ENCODE assay signal across 20 cellular contexts in the genomic region with DNA sequence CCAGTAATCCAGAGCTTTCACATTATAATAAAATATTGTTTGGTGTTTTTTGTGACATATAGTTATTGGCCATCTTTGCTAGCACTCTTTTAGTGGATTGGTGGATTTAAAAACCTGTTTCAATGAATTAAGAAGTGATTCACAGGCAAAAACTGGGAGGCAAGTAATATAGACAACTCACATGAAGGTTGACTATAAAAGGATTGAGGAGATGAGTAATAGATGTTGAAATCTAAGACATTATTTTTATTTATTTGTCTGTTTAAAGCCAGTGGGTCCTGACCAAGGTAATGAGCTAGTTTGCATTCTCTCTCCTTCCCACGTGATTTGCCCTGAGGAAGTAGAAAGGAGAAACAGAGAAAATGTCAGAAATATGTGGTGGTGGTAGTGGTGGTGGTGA.
"Had no signal": no experiment of that assay in that cellular context is flagged by ENCODE, and none has a peak within 500 bp of the region (broad histone marks: within the 10 kb centered on the region; RNA-seq: fewer than 3 reads in every experiment).

No MANE protein-coding gene starts in this region.

- H3K27me3 Mint-ChIP-seq: activated CD4-positive, alpha-beta memory T cell treated with anti-CD3 and anti-CD28 coated beads, Interleukin-2, amount 10 ng/mL, durations not matched to agents 7 days and 5 days; activated naive CD4-positive, alpha-beta T cell treated with anti-CD3 and anti-CD28 coated beads, Interleukin-2, amount 50 U/mL, for 24 hours; activated T-cell treated with anti-CD3 and anti-CD28 coated beads, Interleukin-2, amount 50 U/mL, for 24 hours; central memory CD8-positive, alpha-beta T cell; naive B cell had no signal

- H3K36me3 ChIP-seq: gastrocnemius medialis, heart right ventricle, neural progenitor cell, ovary, suprapubic skin had no signal

- H3K4me1 Mint-ChIP-seq: activated CD4-positive, alpha-beta memory T cell treated with anti-CD3 and anti-CD28 coated beads, Interleukin-2, amount 10 ng/mL, durations not matched to agents 7 days and 5 days; activated naive CD4-positive, alpha-beta T cell treated with anti-CD3 and anti-CD28 coated beads, Interleukin-2, amount 50 U/mL, for 24 hours; central memory CD8-positive, alpha-beta T cell; naive B cell; neural progenitor cell had no signal

- H3K27ac ChIP-seq: body of pancreas, gastrocnemius medialis, heart right ventricle, neural progenitor cell, ovary, suprapubic skin had no signal

- H3K36me3 Mint-ChIP-seq: activated naive CD4-positive, alpha-beta T cell treated with anti-CD3 and anti-CD28 coated beads, Interleukin-2, amount 50 U/mL, for 24 hours; naive B cell; neural progenitor cell had no signal

- DNase-seq: activated CD4-positive, alpha-beta memory T cell treated with anti-CD3 and anti-CD28 coated beads, Interleukin-2, amount 10 ng/mL, durations not matched to agents 7 days and 5 days; activated CD4-positive, alpha-beta T cell treated with anti-CD3 and anti-CD28 coated beads for 4 hours; activated effector memory CD4-positive, alpha-beta T cell treated with anti-CD3 and anti-CD28 coated beads, Interleukin-2, amount 50 U/mL, for 16 hours; activated T-cell treated with anti-CD3 and anti-CD28 coated beads, Interleukin-2, amount 50 U/mL, for 24 hours; amniotic stem cell; body of pancreas; effector memory CD4-positive, alpha-beta T cell; gastrocnemius medialis; heart right ventricle; naive B cell; ovary; stimulated activated naive CD8-positive, alpha-beta T cell treated with anti-CD3 and anti-CD28 coated beads, Interleukin-15, Interleukin-2, amounts not matched to agents 100 U/mL and 50 U/mL, for 24 hours; T-helper 2 cell had no signal

- H3K4me1 ChIP-seq: body of pancreas, gastrocnemius medialis, heart right ventricle, neural progenitor cell, suprapubic skin had no signal

- H3K4me3 Mint-ChIP-seq: activated CD4-positive, alpha-beta memory T cell treated with anti-CD3 and anti-CD28 coated beads, Interleukin-2, amount 10 ng/mL, durations not matched to agents 7 days and 5 days; activated naive CD4-positive, alpha-beta T cell treated with anti-CD3 and anti-CD28 coated beads, Interleukin-2, amount 50 U/mL, for 24 hours; activated T-cell treated with anti-CD3 and anti-CD28 coated beads, Interleukin-2, amount 50 U/mL, for 24 hours; central memory CD8-positive, alpha-beta T cell; naive B cell; neural progenitor cell; WTC11 had no signal

- H3K27me3 ChIP-seq: body of pancreas, gastrocnemius medialis, heart right ventricle, neural progenitor cell, ovary, suprapubic skin had no signal

- ATAC-seq: body of pancreas; gastrocnemius medialis; heart right ventricle; sciatic nerve; stimulated activated naive CD8-positive, alpha-beta T cell treated with anti-CD3 and anti-CD28 coated beads, Interleukin-15, Interleukin-2, amounts not matched to agents 100 U/mL and 50 U/mL, for 24 hours; WTC11 had no signal

- H3K9me3 ChIP-seq: body of pancreas, gastrocnemius medialis, heart right ventricle, ovary, suprapubic skin had no signal

- H3K4me3 ChIP-seq: body of pancreas, gastrocnemius medialis, heart right ventricle, neural progenitor cell, ovary, suprapubic skin had no signal

- H3K9me3 Mint-ChIP-seq: activated naive CD4-positive, alpha-beta T cell treated with anti-CD3 and anti-CD28 coated beads, Interleukin-2, amount 50 U/mL, for 24 hours had no signal

- H3K27ac Mint-ChIP-seq: activated CD4-positive, alpha-beta memory T cell treated with anti-CD3 and anti-CD28 coated beads, Interleukin-2, amount 10 ng/mL, durations not matched to agents 7 days and 5 days; activated naive CD4-positive, alpha-beta T cell treated with anti-CD3 and anti-CD28 coated beads, Interleukin-2, amount 50 U/mL, for 24 hours; activated T-cell treated with anti-CD3 and anti-CD28 coated beads, Interleukin-2, amount 50 U/mL, for 24 hours; naive B cell; neural progenitor cell had no signal

- FAIRE-seq: TTC549 had no signal
